ENCODE assay signal across 18 cellular contexts in genomic region chr1:178010674-178011073, GRCh38. TPM values are rescaled to one million over a fixed set of nuclear protein-coding genes. Genes with fewer than 3 reads are reported as not detected.
A peak's percentile ranks its signal among the peaks of the same experiment; 100 is the strongest.
DNase-seq lines count a peak whose midpoint lies in the region; ATAC-seq and TF ChIP-seq lines count a peak whose summit lies in the region.
"Had no signal": no experiment of that assay in that cellular context is flagged by ENCODE, and none has a peak within 500 bp of the region (broad histone marks: within the 10 kb centered on the region; RNA-seq: fewer than 3 reads in every experiment).

No MANE protein-coding gene starts in this region.

- no peaks in the 10 kb centered on the region for H3K9me3 ChIP-seq in gastrocnemius medialis
- H3K9me3 ChIP-seq in left lung = no peaks in the 10 kb centered on the region
- H3K9me3 ChIP-seq: BE2C, SJSA1 had no signal

- TF ChIP-seq CTCF in GM23338 (conservative IDR thresholded peaks at IDR 0.05; ENCODE audit: low read depth in 2 of 2) = no peak
- no peak for TF ChIP-seq CTCF in chondrocyte (IDR thresholded peaks at IDR 0.05)
- TF ChIP-seq CTCF in gastrocnemius medialis (IDR thresholded peaks at IDR 0.05 in 4 of 5, conservative IDR thresholded peaks at IDR 0.05 in 1 of 5) = no peak
- no peak for TF ChIP-seq CTCF in left lung (IDR thresholded peaks at IDR 0.05)

- no peaks in the 10 kb centered on the region; the same call in 1 of the 2 replicates for H4K20me1 ChIP-seq in GM23338 (replicated peaks; ENCODE audit: insufficient read depth)

- H3F3A ChIP-seq in GM23338 (replicated peaks; ENCODE audit: low read depth) = no peaks in the 10 kb centered on the region

- H3K27me3 ChIP-seq in GM23338 (ENCODE audit: insufficient read depth) (no peaks in the 10 kb centered on the region), gastrocnemius medialis (no peaks in the 10 kb centered on the region), left lung (no peaks in the 10 kb centered on the region)
- H3K27me3 ChIP-seq: BE2C, SJSA1 had no signal

- POLR2A ChIA-PET in activated CD8-positive, alpha-beta T cell treated with anti-CD3 and anti-CD28 coated beads, Interleukin-2, amount 10 ng/mL, durations not matched to agents 7 days and 5 days (lab: Charles Lee) = no interaction called here

- intact Hi-C loops in gastrocnemius medialis (cut with DNase I; ENCODE audit: low total_unique reads) = loop anchor here (2.0 to 10.0 kb wide), 3 partner anchors 14 to 733 kb away; no protein-coding TSS in a partner anchor
- intact Hi-C loops in left lung (cut with DNase I) = no loop called here

- peak overlapping the region; percentile 2; the same call in 1 of the 2 replicates for H3K4me3 ChIP-seq in GM23338
- no peak overlapping the region for H3K4me3 ChIP-seq in gastrocnemius medialis
- H3K4me3 ChIP-seq in left lung = no peak overlapping the region
- H3K4me3 ChIP-seq: GM23248, SJSA1 had no signal

- H3K36me3 Mint-ChIP-seq in GM23338 (ENCODE audit: low read depth) = no peaks in the 10 kb centered on the region
- H3K36me3 Mint-ChIP-seq in chondrocyte (ENCODE audit: low read depth) = peaks cover 1% of the 10 kb centered on the region
- H3K36me3 Mint-ChIP-seq in activated CD8-positive, alpha-beta T cell treated with anti-CD3 and anti-CD28 coated beads, Interleukin-2, amount 10 ng/mL, durations not matched to agents 7 days and 5 days (ENCODE audit: low read depth) = no peaks in the 10 kb centered on the region
- H3K36me3 Mint-ChIP-seq: IgD-negative memory B cell had no signal

- H3K27ac ChIP-seq in GM23338 (ENCODE audit: low read depth) = no peak overlapping the region
- H3K27ac ChIP-seq in gastrocnemius medialis = peak overlapping the region in 3 of 4 donors; percentile 75 to 84 (median 82)
- H3K27ac ChIP-seq in left lung = no peak overlapping the region
- H3K27ac ChIP-seq: GM23248, SJSA1 had no signal

- ATAC-seq in GM23338 = no peak
- peak; percentile 16 for ATAC-seq in left lobe of liver
- ATAC-seq in gastrocnemius medialis = no peak
- ATAC-seq in activated CD8-positive, alpha-beta T cell treated with anti-CD3 and anti-CD28 coated beads, Interleukin-2, amount 10 ng/mL, durations not matched to agents 7 days and 5 days = no peak
- no peak for ATAC-seq in left lung
- ATAC-seq: Right ventricle myocardium inferior had no signal

- H3K27me3 Mint-ChIP-seq in GM23338 (ENCODE audit: insufficient read depth, low read depth, poor library complexity) = peaks cover 2% of the 10 kb centered on the region
- no peaks in the 10 kb centered on the region for H3K27me3 Mint-ChIP-seq in chondrocyte (ENCODE audit: low read depth)
- H3K27me3 Mint-ChIP-seq in activated CD8-positive, alpha-beta T cell treated with anti-CD3 and anti-CD28 coated beads, Interleukin-2, amount 10 ng/mL, durations not matched to agents 7 days and 5 days (ENCODE audit: low read depth) = no peaks in the 10 kb centered on the region

- H3K9me2 ChIP-seq in GM23338 (ENCODE audit: insufficient read depth) = 0 out of 2 replicates have a peak, but pooled peaks cover 3% of the 10 kb centered on the region

- H3K79me2 ChIP-seq in GM23338 (replicated peaks; ENCODE audit: insufficient read depth) = no peaks in the 10 kb centered on the region

- no peaks in the 10 kb centered on the region for H3K9me3 Mint-ChIP-seq in GM23338
- H3K9me3 Mint-ChIP-seq in chondrocyte (ENCODE audit: low read depth) = peaks cover 5% of the 10 kb centered on the region
- no peaks in the 10 kb centered on the region for H3K9me3 Mint-ChIP-seq in activated CD8-positive, alpha-beta T cell treated with anti-CD3 and anti-CD28 coated beads, Interleukin-2, amount 10 ng/mL, durations not matched to agents 7 days and 5 days (ENCODE audit: insufficient read depth)

- peaks cover 32% of the 10 kb centered on the region for H3K4me1 ChIP-seq in GM23338 (ENCODE audit: insufficient read depth)
- peaks cover 13 to 22% of the 10 kb centered on the region in 2 donors for H3K4me1 ChIP-seq in gastrocnemius medialis
- no peaks in the 10 kb centered on the region for H3K4me1 ChIP-seq in left lung
- H3K4me1 ChIP-seq: BE2C had no signal

- TF ChIP-seq POLR2A in gastrocnemius medialis (IDR thresholded peaks at IDR 0.05) = no peak

- H3K4me3 Mint-ChIP-seq in GM23338 = no peak overlapping the region
- H3K4me3 Mint-ChIP-seq in chondrocyte (ENCODE audit: unreplicated experiment) = no peak overlapping the region
- H3K4me3 Mint-ChIP-seq in activated CD8-positive, alpha-beta T cell treated with anti-CD3 and anti-CD28 coated beads, Interleukin-2, amount 10 ng/mL, durations not matched to agents 7 days and 5 days = no peak overlapping the region
- H3K4me3 Mint-ChIP-seq: IgD-negative memory B cell had no signal

- no peak overlapping the region for H3K27ac Mint-ChIP-seq in GM23338
- H3K27ac Mint-ChIP-seq in chondrocyte (ENCODE audit: unreplicated experiment) = peak overlapping the region; percentile 57
- no peak overlapping the region for H3K27ac Mint-ChIP-seq in activated CD8-positive, alpha-beta T cell treated with anti-CD3 and anti-CD28 coated beads, Interleukin-2, amount 10 ng/mL, durations not matched to agents 7 days and 5 days
- H3K27ac Mint-ChIP-seq: IgD-negative memory B cell had no signal

- CTCF ChIA-PET in activated CD8-positive, alpha-beta T cell treated with anti-CD3 and anti-CD28 coated beads, Interleukin-2, amount 10 ng/mL, durations not matched to agents 7 days and 5 days (lab: Charles Lee) = no interaction called here

- in situ Hi-C loops in gastrocnemius medialis (cut with MboI; ENCODE audit: low sequenced_read_pairs in 4 of 4) = no loop called here

- H3K4me2 ChIP-seq in GM23338 = peak overlapping the region; percentile 50

- no peaks in the 10 kb centered on the region for H3K36me3 ChIP-seq in GM23338 (ENCODE audit: insufficient read depth)
- H3K36me3 ChIP-seq in gastrocnemius medialis = no peaks in the 10 kb centered on the region
- H3K36me3 ChIP-seq in left lung = no peaks in the 10 kb centered on the region
- H3K36me3 ChIP-seq: BE2C, SJSA1 had no signal

- H2AFZ ChIP-seq in GM23338 = no peak overlapping the region
- H2AFZ ChIP-seq: GM23248 had no signal

- H3K4me1 Mint-ChIP-seq in GM23338 (peaks cover 35% of the 10 kb centered on the region), chondrocyte (ENCODE audit: low read depth) (peaks cover 13% of the 10 kb centered on the region)
- no peaks in the 10 kb centered on the region for H3K4me1 Mint-ChIP-seq in activated CD8-positive, alpha-beta T cell treated with anti-CD3 and anti-CD28 coated beads, Interleukin-2, amount 10 ng/mL, durations not matched to agents 7 days and 5 days (ENCODE audit: low read depth)
- H3K4me1 Mint-ChIP-seq: IgD-negative memory B cell had no signal

- DNase-seq in GM23338 (ENCODE audit: low spot score) = no peak
- no peak for DNase-seq in chondrocyte (ENCODE audit: low spot score)
- DNase-seq in left lobe of liver (ENCODE audit: low spot score) = no peak
- DNase-seq in gastrocnemius medialis = no peak
- DNase-seq in activated CD8-positive, alpha-beta T cell treated with anti-CD3 and anti-CD28 coated beads, Interleukin-2, amount 10 ng/mL, durations not matched to agents 7 days and 5 days = no peak
- DNase-seq in left lung = no peak
- DNase-seq in activated CD8-positive, alpha-beta memory T cell treated with anti-CD3 and anti-CD28 coated beads for 24 hours = no peak
- DNase-seq: BE2C, MV-4-11, NCI-H1105 treated with DMSO at 0.1 percent for 48 hours, NCI-H2029 treated with DMSO at 0.1 percent for 48 hours, NCI-H345, NCI-H524 treated with DMSO at 0.1 percent for 48 hours, NCI-H82 had no signal

TF ChIP-seq in GM23338, 12 proteins besides CTCF, POLR2A, EP300 and RAD21:
- TF ChIP-seq EZH2 (IDR thresholded peaks at IDR 0.05; ENCODE audit: low read depth, unreplicated experiment) (no peak), REST (IDR thresholded peaks at IDR 0.05; ENCODE audit: unreplicated experiment) (no peak), STAT1 (IDR thresholded peaks at IDR 0.05; ENCODE audit: unreplicated experiment) (no peak)

RNA-seq across cellular contexts. Expression of gene SEC16B, which starts 40.8 kb away (rescaled TPM):
- total RNA-seq in GM23338 (2014; rRNA removed; shearing (Covaris generic)) = 0.70 and 1.2 TPM in 2 replicates
- 0.29 and 0.75 TPM in 2 replicates for polyA plus RNA-seq in GM23338 (2016; fragmentation: Nextera tagmentation; extraction: Ambion mirVana)
- 3.6 to 5.7 TPM (median 4.1 TPM) in 3 replicates for total RNA-seq in chondrocyte
- 60.3 TPM for total RNA-seq in left lobe of liver
- 1 to 10 TPM in 3 of 4 donors, under 1 TPM in 1; 0.47 to 2.3 (median 1.3) TPM for total RNA-seq in gastrocnemius medialis
- total RNA-seq in activated CD8-positive, alpha-beta T cell treated with anti-CD3 and anti-CD28 coated beads, Interleukin-2, amount 10 ng/mL, durations not matched to agents 7 days and 5 days = not detected
- total RNA-seq in left lung = 1 to 10 TPM; 1.8 to 3.3 TPM
- polyA plus RNA-seq: IgD-negative memory B cell had no signal

Comparison
In these comparisons a context has a peak if more than half of its experiments do, and no peak if none do; other contexts are left out.
1. H3K27ac ChIP-seq: peak in gastrocnemius medialis (3 of 4); none in GM23338 (single experiment) and left lung (0 of 2).